In the genomic region with DNA sequence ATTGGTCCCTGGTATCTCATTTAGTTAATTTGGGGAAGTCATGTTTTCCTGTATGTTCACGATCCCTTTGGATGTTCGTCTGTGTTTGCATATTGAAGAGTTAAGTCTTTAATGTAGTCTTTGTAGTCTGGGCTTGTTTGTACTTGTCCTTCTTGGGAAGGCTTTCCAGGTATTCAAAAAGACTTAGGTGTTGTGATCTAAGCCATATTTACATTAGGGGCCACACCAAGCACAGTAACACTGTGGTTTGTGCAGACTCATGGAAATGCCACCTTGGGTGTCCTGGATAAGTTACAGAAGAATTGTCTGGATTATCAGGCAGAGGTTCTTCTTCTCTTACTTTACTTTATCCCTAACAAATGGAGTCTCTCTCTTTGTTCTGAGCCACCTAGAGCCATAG, we compare ENCODE assay signal across 2 cellular contexts.
TF ChIP-seq lines count a peak whose summit lies in the region.

No MANE protein-coding gene starts in this region.

TF ChIP-seq in H1, 55 proteins besides CTCF, POLR2A, EP300 and RAD21:
- TF ChIP-seq KDM1A (IDR thresholded peaks at IDR 0.05; ENCODE audit: borderline replicate concordance, low read length) (no peak), POU5F1 (IDR thresholded peaks at IDR 0.05; ENCODE audit: low read depth, low read length) (no peak), ATF2 (IDR thresholded peaks at IDR 0.05; ENCODE audit: low read length) (no peak), POLR2AphosphoS5 (IDR thresholded peaks at IDR 0.05; ENCODE audit: low read depth, low read length) (no peak), RXRA (IDR thresholded peaks at IDR 0.05; ENCODE audit: insufficient read depth, low read depth, low read length) (no peak)
- TF ChIP-seq, protein P1, sequence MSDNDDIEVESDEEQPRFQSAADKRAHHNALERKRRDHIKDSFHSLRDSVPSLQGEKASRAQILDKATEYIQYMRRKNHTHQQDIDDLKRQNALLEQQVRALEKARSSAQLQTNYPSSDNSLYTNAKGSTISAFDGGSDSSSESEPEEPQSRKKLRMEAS (IDR thresholded peaks at IDR 0.05), result no peak

TF ChIP-seq in GM23338, 12 proteins besides CTCF, POLR2A, EP300 and RAD21 (continued from another document):
- TF ChIP-seq EZH2 (IDR thresholded peaks at IDR 0.05; ENCODE audit: low read depth, unreplicated experiment), result no peak
- no peak for TF ChIP-seq NANOG (IDR thresholded peaks at IDR 0.05; ENCODE audit: borderline replicate concordance)
- TF ChIP-seq POLR2AphosphoS5 (IDR thresholded peaks at IDR 0.05; ENCODE audit: low read depth), result no peak
- TF ChIP-seq ZNF331 (CRISPR knock-in tag; IDR thresholded peaks at IDR 0.05; ENCODE audit: low read depth), result no peak
- no peak for TF ChIP-seq EZH2phosphoT487 (IDR thresholded peaks at IDR 0.05; ENCODE audit: unreplicated experiment)
- TF ChIP-seq, protein P2, sequence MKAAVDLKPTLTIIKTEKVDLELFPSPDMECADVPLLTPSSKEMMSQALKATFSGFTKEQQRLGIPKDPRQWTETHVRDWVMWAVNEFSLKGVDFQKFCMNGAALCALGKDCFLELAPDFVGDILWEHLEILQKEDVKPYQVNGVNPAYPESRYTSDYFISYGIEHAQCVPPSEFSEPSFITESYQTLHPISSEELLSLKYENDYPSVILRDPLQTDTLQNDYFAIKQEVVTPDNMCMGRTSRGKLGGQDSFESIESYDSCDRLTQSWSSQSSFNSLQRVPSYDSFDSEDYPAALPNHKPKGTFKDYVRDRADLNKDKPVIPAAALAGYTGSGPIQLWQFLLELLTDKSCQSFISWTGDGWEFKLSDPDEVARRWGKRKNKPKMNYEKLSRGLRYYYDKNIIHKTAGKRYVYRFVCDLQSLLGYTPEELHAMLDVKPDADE (IDR thresholded peaks at IDR 0.05), result no peak
- no peak for TF ChIP-seq STAT1 (IDR thresholded peaks at IDR 0.05; ENCODE audit: unreplicated experiment)
- no peak for TF ChIP-seq ZNF114 (CRISPR knock-in tag; IDR thresholded peaks at IDR 0.05)
- no peak for TF ChIP-seq ZNF462 (CRISPR knock-in tag; IDR thresholded peaks at IDR 0.05)
- TF ChIP-seq JUNB (IDR thresholded peaks at IDR 0.05; ENCODE audit: unreplicated experiment), result no peak
- no peak for TF ChIP-seq REST (IDR thresholded peaks at IDR 0.05; ENCODE audit: unreplicated experiment)
